1 cellular context compared by ENCODE assay signal in the genomic region with DNA sequence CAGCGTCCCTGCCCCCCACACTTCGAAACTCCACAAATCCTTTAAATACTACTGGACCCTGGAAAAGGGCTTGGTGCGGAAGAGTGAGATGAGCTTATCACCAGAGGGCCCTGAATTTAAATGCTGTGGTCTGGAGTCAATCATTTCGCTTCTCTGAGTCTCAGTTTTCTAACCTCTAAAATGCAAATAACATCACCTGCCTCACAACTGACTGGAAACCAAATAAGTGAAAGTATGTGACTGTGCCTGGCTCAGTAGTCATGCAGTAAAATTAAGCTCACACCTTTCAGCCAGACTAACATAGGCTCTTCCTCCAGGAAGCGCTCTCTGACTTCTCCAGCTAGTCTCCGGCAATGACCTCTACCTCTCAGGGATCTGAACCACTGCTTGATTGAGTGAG.
TF ChIP-seq lines count a peak whose summit lies in the region.

No MANE protein-coding gene starts in this region.

TF ChIP-seq in GM12878, 131 proteins besides CTCF, POLR2A, EP300 and RAD21:
- TF ChIP-seq, protein P1, sequence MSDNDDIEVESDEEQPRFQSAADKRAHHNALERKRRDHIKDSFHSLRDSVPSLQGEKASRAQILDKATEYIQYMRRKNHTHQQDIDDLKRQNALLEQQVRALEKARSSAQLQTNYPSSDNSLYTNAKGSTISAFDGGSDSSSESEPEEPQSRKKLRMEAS (IDR thresholded peaks at IDR 0.05; ENCODE audit: low read depth, low read length): no peak
- TF ChIP-seq ETV6 (conservative IDR thresholded peaks at IDR 0.05 in 1 of 2, IDR thresholded peaks at IDR 0.05 in 1 of 2; ENCODE audit: borderline replicate concordance in 1 of 2, low read depth in 1 of 2): no peak
- TF ChIP-seq EED (IDR thresholded peaks at IDR 0.05; ENCODE audit: low read depth): no peak
- TF ChIP-seq, protein P2, sequence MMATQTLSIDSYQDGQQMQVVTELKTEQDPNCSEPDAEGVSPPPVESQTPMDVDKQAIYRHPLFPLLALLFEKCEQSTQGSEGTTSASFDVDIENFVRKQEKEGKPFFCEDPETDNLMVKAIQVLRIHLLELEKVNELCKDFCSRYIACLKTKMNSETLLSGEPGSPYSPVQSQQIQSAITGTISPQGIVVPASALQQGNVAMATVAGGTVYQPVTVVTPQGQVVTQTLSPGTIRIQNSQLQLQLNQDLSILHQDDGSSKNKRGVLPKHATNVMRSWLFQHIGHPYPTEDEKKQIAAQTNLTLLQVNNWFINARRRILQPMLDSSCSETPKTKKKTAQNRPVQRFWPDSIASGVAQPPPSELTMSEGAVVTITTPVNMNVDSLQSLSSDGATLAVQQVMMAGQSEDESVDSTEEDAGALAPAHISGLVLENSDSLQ (IDR thresholded peaks at IDR 0.05): peak; percentile 20; the same call in 1 of the 2 replicates
- TF ChIP-seq NR2C1 (IDR thresholded peaks at IDR 0.05): no peak
- no peak for TF ChIP-seq FOS (IDR thresholded peaks at IDR 0.05; ENCODE audit: borderline replicate concordance, extremely low read depth, insufficient read length)
- no peak for TF ChIP-seq CBX5 (IDR thresholded peaks at IDR 0.05; ENCODE audit: low read depth)
- peak; percentile 34; the same call in 1 of the 2 replicates for TF ChIP-seq PAX5 (IDR thresholded peaks at IDR 0.05; ENCODE audit: borderline replicate concordance, low read depth, low read length)
- TF ChIP-seq CHD4 (IDR thresholded peaks at IDR 0.05): no peak
- no peak for TF ChIP-seq MEF2B (IDR thresholded peaks at IDR 0.05; ENCODE audit: partially characterized antibody, poor library complexity, severe bottlenecking)
- TF ChIP-seq EGR1 (IDR thresholded peaks at IDR 0.05; ENCODE audit: borderline replicate concordance in 1 of 2, low read depth in 2 of 2, low read length in 2 of 2): no peak
- no peak for TF ChIP-seq ZSCAN29 (IDR thresholded peaks at IDR 0.05)
- no peak for TF ChIP-seq ZNF274 (IDR thresholded peaks at IDR 0.05; ENCODE audit: insufficient read depth, insufficient read length)
- peak; percentile 85; the same call in 2 of the 3 replicates for TF ChIP-seq POU2F2 (IDR thresholded peaks at IDR 0.05; ENCODE audit: borderline replicate concordance, low read depth, low read length)
- no peak for TF ChIP-seq SPI1 (IDR thresholded peaks at IDR 0.05; ENCODE audit: borderline replicate concordance, insufficient read depth, low read depth, low read length)
- TF ChIP-seq IRF4 (IDR thresholded peaks at IDR 0.05; ENCODE audit: low read depth, low read length): no peak
- TF ChIP-seq, protein P3, sequence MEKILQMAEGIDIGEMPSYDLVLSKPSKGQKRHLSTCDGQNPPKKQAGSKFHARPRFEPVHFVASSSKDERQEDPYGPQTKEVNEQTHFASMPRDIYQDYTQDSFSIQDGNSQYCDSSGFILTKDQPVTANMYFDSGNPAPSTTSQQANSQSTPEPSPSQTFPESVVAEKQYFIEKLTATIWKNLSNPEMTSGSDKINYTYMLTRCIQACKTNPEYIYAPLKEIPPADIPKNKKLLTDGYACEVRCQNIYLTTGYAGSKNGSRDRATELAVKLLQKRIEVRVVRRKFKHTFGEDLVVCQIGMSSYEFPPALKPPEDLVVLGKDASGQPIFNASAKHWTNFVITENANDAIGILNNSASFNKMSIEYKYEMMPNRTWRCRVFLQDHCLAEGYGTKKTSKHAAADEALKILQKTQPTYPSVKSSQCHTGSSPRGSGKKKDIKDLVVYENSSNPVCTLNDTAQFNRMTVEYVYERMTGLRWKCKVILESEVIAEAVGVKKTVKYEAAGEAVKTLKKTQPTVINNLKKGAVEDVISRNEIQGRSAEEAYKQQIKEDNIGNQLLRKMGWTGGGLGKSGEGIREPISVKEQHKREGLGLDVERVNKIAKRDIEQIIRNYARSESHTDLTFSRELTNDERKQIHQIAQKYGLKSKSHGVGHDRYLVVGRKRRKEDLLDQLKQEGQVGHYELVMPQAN (conservative IDR thresholded peaks at IDR 0.05): no peak
- TF ChIP-seq, protein P4, sequence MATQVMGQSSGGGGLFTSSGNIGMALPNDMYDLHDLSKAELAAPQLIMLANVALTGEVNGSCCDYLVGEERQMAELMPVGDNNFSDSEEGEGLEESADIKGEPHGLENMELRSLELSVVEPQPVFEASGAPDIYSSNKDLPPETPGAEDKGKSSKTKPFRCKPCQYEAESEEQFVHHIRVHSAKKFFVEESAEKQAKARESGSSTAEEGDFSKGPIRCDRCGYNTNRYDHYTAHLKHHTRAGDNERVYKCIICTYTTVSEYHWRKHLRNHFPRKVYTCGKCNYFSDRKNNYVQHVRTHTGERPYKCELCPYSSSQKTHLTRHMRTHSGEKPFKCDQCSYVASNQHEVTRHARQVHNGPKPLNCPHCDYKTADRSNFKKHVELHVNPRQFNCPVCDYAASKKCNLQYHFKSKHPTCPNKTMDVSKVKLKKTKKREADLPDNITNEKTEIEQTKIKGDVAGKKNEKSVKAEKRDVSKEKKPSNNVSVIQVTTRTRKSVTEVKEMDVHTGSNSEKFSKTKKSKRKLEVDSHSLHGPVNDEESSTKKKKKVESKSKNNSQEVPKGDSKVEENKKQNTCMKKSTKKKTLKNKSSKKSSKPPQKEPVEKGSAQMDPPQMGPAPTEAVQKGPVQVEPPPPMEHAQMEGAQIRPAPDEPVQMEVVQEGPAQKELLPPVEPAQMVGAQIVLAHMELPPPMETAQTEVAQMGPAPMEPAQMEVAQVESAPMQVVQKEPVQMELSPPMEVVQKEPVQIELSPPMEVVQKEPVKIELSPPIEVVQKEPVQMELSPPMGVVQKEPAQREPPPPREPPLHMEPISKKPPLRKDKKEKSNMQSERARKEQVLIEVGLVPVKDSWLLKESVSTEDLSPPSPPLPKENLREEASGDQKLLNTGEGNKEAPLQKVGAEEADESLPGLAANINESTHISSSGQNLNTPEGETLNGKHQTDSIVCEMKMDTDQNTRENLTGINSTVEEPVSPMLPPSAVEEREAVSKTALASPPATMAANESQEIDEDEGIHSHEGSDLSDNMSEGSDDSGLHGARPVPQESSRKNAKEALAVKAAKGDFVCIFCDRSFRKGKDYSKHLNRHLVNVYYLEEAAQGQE (IDR thresholded peaks at IDR 0.05; ENCODE audit: low read depth, low read length): no peak
- TF ChIP-seq, protein P5, sequence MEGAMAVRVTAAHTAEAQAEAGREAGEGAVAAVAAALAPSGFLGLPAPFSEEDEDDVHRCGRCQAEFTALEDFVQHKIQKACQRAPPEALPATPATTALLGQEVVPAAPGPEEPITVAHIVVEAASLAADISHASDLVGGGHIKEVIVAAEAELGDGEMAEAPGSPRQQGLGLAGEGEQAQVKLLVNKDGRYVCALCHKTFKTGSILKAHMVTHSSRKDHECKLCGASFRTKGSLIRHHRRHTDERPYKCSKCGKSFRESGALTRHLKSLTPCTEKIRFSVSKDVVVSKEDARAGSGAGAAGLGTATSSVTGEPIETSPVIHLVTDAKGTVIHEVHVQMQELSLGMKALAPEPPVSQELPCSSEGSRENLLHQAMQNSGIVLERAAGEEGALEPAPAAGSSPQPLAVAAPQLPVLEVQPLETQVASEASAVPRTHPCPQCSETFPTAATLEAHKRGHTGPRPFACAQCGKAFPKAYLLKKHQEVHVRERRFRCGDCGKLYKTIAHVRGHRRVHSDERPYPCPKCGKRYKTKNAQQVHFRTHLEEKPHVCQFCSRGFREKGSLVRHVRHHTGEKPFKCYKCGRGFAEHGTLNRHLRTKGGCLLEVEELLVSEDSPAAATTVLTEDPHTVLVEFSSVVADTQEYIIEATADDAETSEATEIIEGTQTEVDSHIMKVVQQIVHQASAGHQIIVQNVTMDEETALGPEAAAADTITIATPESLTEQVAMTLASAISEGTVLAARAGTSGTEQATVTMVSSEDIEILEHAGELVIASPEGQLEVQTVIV (IDR thresholded peaks at IDR 0.05; ENCODE audit: borderline replicate concordance, partially characterized antibody): no peak
- TF ChIP-seq HCFC1 (IDR thresholded peaks at IDR 0.05; ENCODE audit: low read length): no peak
- TF ChIP-seq, protein P6, sequence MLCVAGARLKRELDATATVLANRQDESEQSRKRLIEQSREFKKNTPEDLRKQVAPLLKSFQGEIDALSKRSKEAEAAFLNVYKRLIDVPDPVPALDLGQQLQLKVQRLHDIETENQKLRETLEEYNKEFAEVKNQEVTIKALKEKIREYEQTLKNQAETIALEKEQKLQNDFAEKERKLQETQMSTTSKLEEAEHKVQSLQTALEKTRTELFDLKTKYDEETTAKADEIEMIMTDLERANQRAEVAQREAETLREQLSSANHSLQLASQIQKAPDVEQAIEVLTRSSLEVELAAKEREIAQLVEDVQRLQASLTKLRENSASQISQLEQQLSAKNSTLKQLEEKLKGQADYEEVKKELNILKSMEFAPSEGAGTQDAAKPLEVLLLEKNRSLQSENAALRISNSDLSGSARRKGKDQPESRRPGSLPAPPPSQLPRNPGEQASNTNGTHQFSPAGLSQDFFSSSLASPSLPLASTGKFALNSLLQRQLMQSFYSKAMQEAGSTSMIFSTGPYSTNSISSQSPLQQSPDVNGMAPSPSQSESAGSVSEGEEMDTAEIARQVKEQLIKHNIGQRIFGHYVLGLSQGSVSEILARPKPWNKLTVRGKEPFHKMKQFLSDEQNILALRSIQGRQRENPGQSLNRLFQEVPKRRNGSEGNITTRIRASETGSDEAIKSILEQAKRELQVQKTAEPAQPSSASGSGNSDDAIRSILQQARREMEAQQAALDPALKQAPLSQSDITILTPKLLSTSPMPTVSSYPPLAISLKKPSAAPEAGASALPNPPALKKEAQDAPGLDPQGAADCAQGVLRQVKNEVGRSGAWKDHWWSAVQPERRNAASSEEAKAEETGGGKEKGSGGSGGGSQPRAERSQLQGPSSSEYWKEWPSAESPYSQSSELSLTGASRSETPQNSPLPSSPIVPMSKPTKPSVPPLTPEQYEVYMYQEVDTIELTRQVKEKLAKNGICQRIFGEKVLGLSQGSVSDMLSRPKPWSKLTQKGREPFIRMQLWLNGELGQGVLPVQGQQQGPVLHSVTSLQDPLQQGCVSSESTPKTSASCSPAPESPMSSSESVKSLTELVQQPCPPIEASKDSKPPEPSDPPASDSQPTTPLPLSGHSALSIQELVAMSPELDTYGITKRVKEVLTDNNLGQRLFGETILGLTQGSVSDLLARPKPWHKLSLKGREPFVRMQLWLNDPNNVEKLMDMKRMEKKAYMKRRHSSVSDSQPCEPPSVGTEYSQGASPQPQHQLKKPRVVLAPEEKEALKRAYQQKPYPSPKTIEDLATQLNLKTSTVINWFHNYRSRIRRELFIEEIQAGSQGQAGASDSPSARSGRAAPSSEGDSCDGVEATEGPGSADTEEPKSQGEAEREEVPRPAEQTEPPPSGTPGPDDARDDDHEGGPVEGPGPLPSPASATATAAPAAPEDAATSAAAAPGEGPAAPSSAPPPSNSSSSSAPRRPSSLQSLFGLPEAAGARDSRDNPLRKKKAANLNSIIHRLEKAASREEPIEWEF (IDR thresholded peaks at IDR 0.05; ENCODE audit: insufficient replicate concordance, low read depth, low read length): no peak
- no peak for TF ChIP-seq SUPT20H (IDR thresholded peaks at IDR 0.05; ENCODE audit: borderline replicate concordance, control insufficient read depth, low read depth, low read length)
- no peak for TF ChIP-seq BRCA1 (IDR thresholded peaks at IDR 0.05; ENCODE audit: low read depth, low read length)
- TF ChIP-seq TCF3 (IDR thresholded peaks at IDR 0.05; ENCODE audit: borderline replicate concordance, insufficient read depth, low read depth, low read length): no peak
- TF ChIP-seq RBBP5 (conservative IDR thresholded peaks at IDR 0.05): no peak
- peak; percentile 77 for TF ChIP-seq RUNX3 (IDR thresholded peaks at IDR 0.05; ENCODE audit: low read length)
- TF ChIP-seq WRNIP1 (IDR thresholded peaks at IDR 0.05; ENCODE audit: borderline replicate concordance, low read depth, low read length): no peak
- no peak for TF ChIP-seq SMARCA5 (IDR thresholded peaks at IDR 0.05)
- peak; percentile 60 to 72 for TF ChIP-seq BHLHE40 (IDR thresholded peaks at IDR 0.05; ENCODE audit: borderline replicate concordance in 1 of 2, low read depth in 2 of 2, low read length in 1 of 2)
- no peak for TF ChIP-seq ZNF24 (IDR thresholded peaks at IDR 0.05)
